ENCODE assay signal across 32 cellular contexts in the genomic region with DNA sequence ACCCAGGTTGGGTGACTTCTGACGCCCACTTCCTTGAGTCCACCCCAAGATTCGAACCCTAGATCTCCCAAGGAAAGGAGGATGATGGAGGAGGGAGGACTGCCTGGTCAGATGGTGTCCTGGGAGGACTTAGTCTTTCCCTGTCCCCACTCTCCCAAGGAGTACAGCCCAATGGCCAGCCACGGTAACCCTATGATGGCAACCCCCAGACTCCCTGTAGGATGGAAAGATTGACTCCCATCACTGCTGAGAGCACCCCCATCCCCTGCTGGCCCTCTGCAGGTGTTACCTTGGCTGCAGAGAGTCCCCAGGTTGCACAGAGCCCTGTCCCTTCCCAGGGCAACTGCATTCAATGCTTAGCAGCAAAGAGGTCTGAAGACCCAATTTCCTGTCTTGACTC. TPM values are rescaled to one million over a fixed set of nuclear protein-coding genes. Genes with fewer than 3 reads are reported as not detected.
"Had no signal": no experiment of that assay in that cellular context is flagged by ENCODE, and none has a peak within 500 bp of the region (broad histone marks: within the 10 kb centered on the region; RNA-seq: fewer than 3 reads in every experiment).

No MANE protein-coding gene starts in this region.

- H3K9me3 ChIP-seq: esophagus squamous epithelium, gastrocnemius medialis, heart right ventricle, left lung, lower lobe of right lung, mucosa of descending colon had no signal

- H3K27me3 ChIP-seq: dorsolateral prefrontal cortex, gastrocnemius medialis had no signal

- H3K27ac ChIP-seq: coronary artery, esophagus squamous epithelium, gastrocnemius medialis, heart right ventricle, left lung, lower lobe of right lung had no signal

- ATAC-seq: gastrocnemius medialis, heart right ventricle, left cardiac atrium, left lung, left ventricle myocardium superior, mucosa of descending colon had no signal

- H3K36me3 ChIP-seq: esophagus squamous epithelium, gastrocnemius medialis, heart right ventricle, left lung, lower lobe of right lung had no signal

- H3K4me3 ChIP-seq: coronary artery, dorsolateral prefrontal cortex, esophagus squamous epithelium, gastrocnemius medialis, heart right ventricle, left lung, lower lobe of right lung, mucosa of descending colon had no signal

- DNase-seq: dermis blood vessel endothelial cell; dorsolateral prefrontal cortex; effector CD4-positive, alpha-beta T cell; effector memory CD4-positive, alpha-beta T cell; esophagus squamous epithelium; foreskin fibroblast; foreskin melanocyte; gastrocnemius medialis; glutamatergic neuron; head of caudate nucleus; heart right ventricle; hippocampal formation; left cardiac atrium; left lung; left ventricle myocardium superior; lower lobe of right lung; mesenchymal stem cell; mucosa of descending colon had no signal

- FAIRE-seq: colon, endothelial cell of umbilical vein, islet of Langerhans, keratinocyte had no signal

- H3K4me1 ChIP-seq: esophagus squamous epithelium, gastrocnemius medialis, heart right ventricle, left lung, lower lobe of right lung had no signal

RNA-seq across cellular contexts. Expression of gene OCM2, which starts 50.6 kb away (rescaled TPM):
- total RNA-seq: dermis blood vessel endothelial cell, endothelial cell of umbilical vein, epithelial cell of proximal tubule, esophagus squamous epithelium, gastrocnemius medialis, glomerular endothelial cell, heart right ventricle, kidney epithelial cell, left cardiac atrium, left lung, left ventricle myocardium superior, lower leg skin, lower lobe of right lung, lung microvascular endothelial cell, mesenteric fat pad, mesothelial cell of epicardium, mucosa of descending colon, myocyte had no signal
- polyA plus RNA-seq: endothelial cell of umbilical vein, esophagus, heart right ventricle, keratinocyte had no signal
